ENCODE assay signal across 1 cellular context in the genomic region with DNA sequence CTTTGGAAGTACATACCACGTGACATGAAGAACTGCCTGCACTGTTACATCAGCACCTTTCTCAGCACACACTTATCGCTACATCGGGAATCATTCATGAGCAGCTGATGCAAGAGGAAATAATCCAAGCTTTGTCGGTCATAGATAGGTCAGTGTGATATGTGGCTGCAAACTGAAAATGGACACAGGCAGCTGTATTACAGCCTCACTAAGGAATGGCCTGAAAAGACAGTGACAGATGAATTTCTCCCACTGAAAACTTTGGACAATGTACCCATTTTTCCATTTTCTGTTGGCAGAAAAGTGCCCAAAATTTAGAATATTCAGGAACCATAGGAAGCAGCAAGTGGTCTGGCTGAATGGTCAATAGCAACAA.
TF ChIP-seq lines count a peak whose summit lies in the region.

No MANE protein-coding gene starts in this region.

TF ChIP-seq in K562, 482 proteins besides CTCF, POLR2A, EP300 and RAD21 (continued from another document):
- TF ChIP-seq, protein P1, sequence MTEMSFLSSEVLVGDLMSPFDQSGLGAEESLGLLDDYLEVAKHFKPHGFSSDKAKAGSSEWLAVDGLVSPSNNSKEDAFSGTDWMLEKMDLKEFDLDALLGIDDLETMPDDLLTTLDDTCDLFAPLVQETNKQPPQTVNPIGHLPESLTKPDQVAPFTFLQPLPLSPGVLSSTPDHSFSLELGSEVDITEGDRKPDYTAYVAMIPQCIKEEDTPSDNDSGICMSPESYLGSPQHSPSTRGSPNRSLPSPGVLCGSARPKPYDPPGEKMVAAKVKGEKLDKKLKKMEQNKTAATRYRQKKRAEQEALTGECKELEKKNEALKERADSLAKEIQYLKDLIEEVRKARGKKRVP (CRISPR knock-in tag; IDR thresholded peaks at IDR 0.05) = peak; percentile 97
- peak; percentile 74; the same call in 1 of the 2 replicates for TF ChIP-seq SMARCA4 (IDR thresholded peaks at IDR 0.05)
- TF ChIP-seq NFRKB (IDR thresholded peaks at IDR 0.05; ENCODE audit: low read depth) = 0 out of 2 replicates have a peak, but pooled peaks have one; percentile 55
- no peak for TF ChIP-seq CBX2 (IDR thresholded peaks at IDR 0.05; ENCODE audit: insufficient read depth, low read length, poor library complexity, severe bottlenecking)
- peak; percentile 60 for TF ChIP-seq BRD9 (IDR thresholded peaks at IDR 0.05; ENCODE audit: low read depth, partially characterized antibody)
- TF ChIP-seq, protein P2, sequence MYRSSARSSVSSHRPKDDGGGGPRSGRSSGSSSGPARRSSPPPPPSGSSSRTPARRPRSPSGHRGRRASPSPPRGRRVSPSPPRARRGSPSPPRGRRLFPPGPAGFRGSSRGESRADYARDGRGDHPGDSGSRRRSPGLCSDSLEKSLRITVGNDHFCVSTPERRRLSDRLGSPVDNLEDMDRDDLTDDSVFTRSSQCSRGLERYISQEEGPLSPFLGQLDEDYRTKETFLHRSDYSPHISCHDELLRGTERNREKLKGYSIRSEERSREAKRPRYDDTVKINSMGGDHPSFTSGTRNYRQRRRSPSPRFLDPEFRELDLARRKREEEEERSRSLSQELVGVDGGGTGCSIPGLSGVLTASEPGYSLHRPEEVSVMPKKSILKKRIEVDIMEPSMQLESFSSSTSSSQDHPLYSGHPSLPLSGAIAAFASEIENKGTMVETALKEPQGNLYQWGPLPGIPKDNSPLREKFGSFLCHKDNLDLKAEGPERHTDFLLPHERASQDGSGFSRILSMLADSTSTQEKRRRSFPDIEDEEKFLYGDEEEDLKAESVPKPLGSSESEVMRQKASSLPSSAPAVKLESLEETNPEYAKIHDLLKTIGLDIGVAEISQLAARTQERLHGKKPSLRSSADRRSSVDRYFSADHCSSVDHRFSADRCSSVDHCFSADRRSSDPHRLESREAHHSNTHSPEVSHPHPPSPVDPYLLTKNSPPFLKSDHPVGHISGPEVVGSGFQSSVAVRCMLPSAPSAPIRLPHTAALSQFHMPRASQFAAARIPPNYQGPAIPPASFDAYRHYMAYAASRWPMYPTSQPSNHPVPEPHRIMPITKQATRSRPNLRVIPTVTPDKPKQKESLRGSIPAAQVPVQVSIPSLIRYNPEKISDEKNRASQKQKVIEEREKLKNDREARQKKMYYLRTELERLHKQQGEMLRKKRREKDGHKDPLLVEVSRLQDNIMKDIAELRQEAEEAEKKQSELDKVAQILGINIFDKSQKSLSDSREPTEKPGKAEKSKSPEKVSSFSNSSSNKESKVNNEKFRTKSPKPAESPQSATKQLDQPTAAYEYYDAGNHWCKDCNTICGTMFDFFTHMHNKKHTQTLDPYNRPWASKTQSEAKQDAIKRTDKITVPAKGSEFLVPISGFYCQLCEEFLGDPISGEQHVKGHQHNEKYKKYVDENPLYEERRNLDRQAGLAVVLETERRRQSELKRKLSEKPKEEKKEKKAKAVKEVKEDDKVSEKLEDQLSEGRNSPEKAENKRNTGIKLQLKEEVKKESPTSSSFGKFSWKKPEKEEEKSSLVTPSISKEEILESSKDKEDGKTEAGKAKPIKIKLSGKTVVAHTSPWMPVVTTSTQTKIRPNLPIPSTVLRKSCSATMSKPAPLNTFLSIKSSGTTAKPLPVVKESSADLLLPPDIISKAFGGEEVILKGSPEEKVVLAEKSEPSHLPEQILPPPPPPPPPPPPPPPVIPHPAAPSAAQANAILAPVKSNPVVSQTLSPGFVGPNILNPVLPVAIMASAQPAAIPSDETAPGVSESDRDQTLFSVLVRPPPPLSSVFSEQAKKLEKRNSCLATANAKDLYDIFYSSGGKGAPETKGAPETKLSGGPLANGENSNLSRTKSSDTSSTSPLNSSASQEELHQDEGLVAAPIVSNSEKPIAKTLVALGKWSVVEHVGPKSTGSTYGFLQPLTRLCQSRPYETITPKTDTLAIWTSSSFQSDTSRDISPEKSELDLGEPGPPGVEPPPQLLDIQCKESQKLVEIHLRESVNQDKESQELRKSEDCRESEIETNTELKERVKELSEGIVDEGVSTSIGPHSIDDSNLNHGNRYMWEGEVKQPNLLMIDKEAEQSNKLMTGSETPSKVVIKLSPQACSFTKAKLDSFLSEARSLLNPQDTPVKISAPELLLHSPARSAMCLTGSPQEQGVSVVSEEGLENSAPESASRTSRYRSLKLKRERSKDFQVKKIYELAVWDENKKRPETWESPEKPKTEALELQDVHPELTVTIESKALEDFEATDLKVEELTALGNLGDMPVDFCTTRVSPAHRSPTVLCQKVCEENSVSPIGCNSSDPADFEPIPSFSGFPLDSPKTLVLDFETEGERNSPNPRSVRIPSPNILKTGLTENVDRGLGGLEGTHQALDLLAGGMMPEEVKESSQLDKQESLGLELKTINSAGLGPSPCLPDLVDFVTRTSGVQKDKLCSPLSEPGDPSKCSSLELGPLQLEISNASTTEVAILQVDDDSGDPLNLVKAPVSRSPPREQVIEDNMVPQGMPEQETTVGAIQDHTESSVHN (IDR thresholded peaks at IDR 0.05; ENCODE audit: borderline replicate concordance in 1 of 2, low read depth in 1 of 2) = peak in 1 of 2 experiments; percentile 95; a peak in 2 of 4 replicates
- TF ChIP-seq, protein P3, sequence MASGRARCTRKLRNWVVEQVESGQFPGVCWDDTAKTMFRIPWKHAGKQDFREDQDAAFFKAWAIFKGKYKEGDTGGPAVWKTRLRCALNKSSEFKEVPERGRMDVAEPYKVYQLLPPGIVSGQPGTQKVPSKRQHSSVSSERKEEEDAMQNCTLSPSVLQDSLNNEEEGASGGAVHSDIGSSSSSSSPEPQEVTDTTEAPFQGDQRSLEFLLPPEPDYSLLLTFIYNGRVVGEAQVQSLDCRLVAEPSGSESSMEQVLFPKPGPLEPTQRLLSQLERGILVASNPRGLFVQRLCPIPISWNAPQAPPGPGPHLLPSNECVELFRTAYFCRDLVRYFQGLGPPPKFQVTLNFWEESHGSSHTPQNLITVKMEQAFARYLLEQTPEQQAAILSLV (tag; IDR thresholded peaks at IDR 0.05) = peak; percentile 61; the same call in 1 of the 2 replicates
- no peak for TF ChIP-seq NRF1 (conservative IDR thresholded peaks at IDR 0.05 in 1 of 2, IDR thresholded peaks at IDR 0.05 in 1 of 2)
- TF ChIP-seq HDAC3 (IDR thresholded peaks at IDR 0.05; ENCODE audit: borderline replicate concordance, partially characterized antibody) = peak; percentile 27
- TF ChIP-seq, protein P4, sequence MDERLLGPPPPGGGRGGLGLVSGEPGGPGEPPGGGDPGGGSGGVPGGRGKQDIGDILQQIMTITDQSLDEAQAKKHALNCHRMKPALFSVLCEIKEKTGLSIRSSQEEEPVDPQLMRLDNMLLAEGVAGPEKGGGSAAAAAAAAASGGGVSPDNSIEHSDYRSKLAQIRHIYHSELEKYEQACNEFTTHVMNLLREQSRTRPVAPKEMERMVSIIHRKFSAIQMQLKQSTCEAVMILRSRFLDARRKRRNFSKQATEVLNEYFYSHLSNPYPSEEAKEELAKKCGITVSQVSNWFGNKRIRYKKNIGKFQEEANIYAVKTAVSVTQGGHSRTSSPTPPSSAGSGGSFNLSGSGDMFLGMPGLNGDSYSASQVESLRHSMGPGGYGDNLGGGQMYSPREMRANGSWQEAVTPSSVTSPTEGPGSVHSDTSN (CRISPR knock-in tag; IDR thresholded peaks at IDR 0.05; ENCODE audit: low read depth) = no peak
- TF ChIP-seq, protein P4 (tag; conservative IDR thresholded peaks at IDR 0.05; ENCODE audit: low read depth) = peak; percentile 79
